Comparison of ENCODE assay signal across 20 cellular contexts in genomic region chr18:31970617-31971016, GRCh38.
"Had no signal": no experiment of that assay in that cellular context is flagged by ENCODE, and none has a peak within 500 bp of the region (broad histone marks: within the 10 kb centered on the region; RNA-seq: fewer than 3 reads in every experiment).

No MANE protein-coding gene starts in this region.

- H3K4me1 ChIP-seq: esophagus muscularis mucosa, gastrocnemius medialis, psoas muscle, right atrium auricular region, sigmoid colon had no signal

- H3K4me3 Mint-ChIP-seq: dendritic cell treated with granulocyte-macrophage colony-stimulating factor and Interleukin-4, amounts not matched to agents 40 ng/mL and 50 ng/mL, for 4 days; effector memory CD8-positive, alpha-beta T cell; natural killer cell treated with Interleukin-12 subunit alpha and Interleukin-12 subunit beta and Interleukin-15 and Interleukin-18, amount 100 ng/mL, for 72 hours; stimulated activated naive B cell treated with anti-CD40 and anti-IgM and Interleukin-4, amounts not matched to agents 10 μg/mL and 1 μg/mL and 100 μg/mL, for 72 hours had no signal

- H3K27ac Mint-ChIP-seq: dendritic cell treated with granulocyte-macrophage colony-stimulating factor and Interleukin-4, amounts not matched to agents 40 ng/mL and 50 ng/mL, for 4 days; effector memory CD8-positive, alpha-beta T cell; natural killer cell treated with Interleukin-12 subunit alpha and Interleukin-12 subunit beta and Interleukin-15 and Interleukin-18, amount 100 ng/mL, for 72 hours; stimulated activated naive B cell treated with anti-CD40 and anti-IgM and Interleukin-4, amounts not matched to agents 10 μg/mL and 1 μg/mL and 100 μg/mL, for 72 hours had no signal

- H3K36me3 ChIP-seq: esophagus muscularis mucosa, gastrocnemius medialis, right atrium auricular region, sigmoid colon had no signal

- DNase-seq: effector memory CD8-positive, alpha-beta T cell; gastrocnemius medialis; kidney; left cardiac atrium; left ventricle myocardium superior; mesenchymal stem cell; midbrain; psoas muscle; sigmoid colon; stimulated activated CD4-positive, alpha-beta T cell treated with anti-CD3 and anti-CD28 coated beads, Interleukin-2, amount 100 ng/mL, for 24 hours; stimulated activated CD4-positive, alpha-beta T cell treated with anti-CD3 and anti-CD28 coated beads, Interleukin-4, amount 100 ng/mL, for 4 hours; stimulated activated naive B cell treated with anti-CD40 and anti-IgM and Interleukin-4, amounts not matched to agents 10 μg/mL and 1 μg/mL and 100 μg/mL, for 72 hours; trophoblast cell had no signal

- ATAC-seq: effector memory CD8-positive, alpha-beta T cell; gastrocnemius medialis; left cardiac atrium; left ventricle myocardium superior; natural killer cell treated with Interleukin-12 subunit alpha and Interleukin-12 subunit beta and Interleukin-15 and Interleukin-18, amount 100 ng/mL, for 72 hours; psoas muscle; stimulated activated naive B cell treated with anti-CD40 and anti-IgM and Interleukin-4, amounts not matched to agents 10 μg/mL and 1 μg/mL and 100 μg/mL, for 72 hours had no signal

- H3K27me3 ChIP-seq: esophagus muscularis mucosa, gastrocnemius medialis, right atrium auricular region, sigmoid colon had no signal

- H3K4me3 ChIP-seq: esophagus muscularis mucosa, gastrocnemius medialis, lung, psoas muscle, right atrium auricular region, sigmoid colon, skin epidermis had no signal

- H3K27ac ChIP-seq: epithelial cell of prostate, esophagus muscularis mucosa, gastrocnemius medialis, psoas muscle, right atrium auricular region, sigmoid colon, skin epidermis had no signal

- H3K27me3 Mint-ChIP-seq: dendritic cell treated with granulocyte-macrophage colony-stimulating factor and Interleukin-4, amounts not matched to agents 40 ng/mL and 50 ng/mL, for 4 days; effector memory CD8-positive, alpha-beta T cell; natural killer cell treated with Interleukin-12 subunit alpha and Interleukin-12 subunit beta and Interleukin-15 and Interleukin-18, amount 100 ng/mL, for 72 hours had no signal
